Comparison of ENCODE assay signal across 1 cellular context in genomic region chr1:205066221-205066818, GRCh38.
TF ChIP-seq lines count a peak whose summit lies in the region.

No MANE protein-coding gene starts in this region.

TF ChIP-seq in SK-N-SH, 30 proteins besides CTCF, POLR2A, EP300 and RAD21 (continued from another document):
- TF ChIP-seq, protein P1, sequence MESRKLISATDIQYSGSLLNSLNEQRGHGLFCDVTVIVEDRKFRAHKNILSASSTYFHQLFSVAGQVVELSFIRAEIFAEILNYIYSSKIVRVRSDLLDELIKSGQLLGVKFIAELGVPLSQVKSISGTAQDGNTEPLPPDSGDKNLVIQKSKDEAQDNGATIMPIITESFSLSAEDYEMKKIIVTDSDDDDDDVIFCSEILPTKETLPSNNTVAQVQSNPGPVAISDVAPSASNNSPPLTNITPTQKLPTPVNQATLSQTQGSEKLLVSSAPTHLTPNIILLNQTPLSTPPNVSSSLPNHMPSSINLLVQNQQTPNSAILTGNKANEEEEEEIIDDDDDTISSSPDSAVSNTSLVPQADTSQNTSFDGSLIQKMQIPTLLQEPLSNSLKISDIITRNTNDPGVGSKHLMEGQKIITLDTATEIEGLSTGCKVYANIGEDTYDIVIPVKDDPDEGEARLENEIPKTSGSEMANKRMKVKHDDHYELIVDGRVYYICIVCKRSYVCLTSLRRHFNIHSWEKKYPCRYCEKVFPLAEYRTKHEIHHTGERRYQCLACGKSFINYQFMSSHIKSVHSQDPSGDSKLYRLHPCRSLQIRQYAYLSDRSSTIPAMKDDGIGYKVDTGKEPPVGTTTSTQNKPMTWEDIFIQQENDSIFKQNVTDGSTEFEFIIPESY (IDR thresholded peaks at IDR 0.05; ENCODE audit: borderline replicate concordance, low read depth) = no peak
- TF ChIP-seq ELF1 (IDR thresholded peaks at IDR 0.05) (no peak), IRF3 (IDR thresholded peaks at IDR 0.05; ENCODE audit: low read depth, low read length) (no peak), JUND (IDR thresholded peaks at IDR 0.05) (no peak), SMC3 (IDR thresholded peaks at IDR 0.05; ENCODE audit: low read depth, low read length) (no peak), GATA2 (CRISPR knock-in tag; IDR thresholded peaks at IDR 0.05) (no peak), MXI1 (IDR thresholded peaks at IDR 0.05; ENCODE audit: low read depth, low read length) (no peak)
